ENCODE assay signal across 18 cellular contexts in genomic region chr12:75947171-75947723, GRCh38.
DNase-seq lines count a peak whose midpoint lies in the region; ATAC-seq and TF ChIP-seq lines count a peak whose summit lies in the region.
"Had no signal": no experiment of that assay in that cellular context is flagged by ENCODE, and none has a peak within 500 bp of the region (broad histone marks: within the 10 kb centered on the region; RNA-seq: fewer than 3 reads in every experiment).

No MANE protein-coding gene starts in this region.

- H3K27me3 ChIP-seq in ACC112 (ENCODE audit: insufficient read depth, low read length) (no peaks in the 10 kb centered on the region), HUES48 (ENCODE audit: control insufficient read depth, insufficient read depth, low read length) (no peaks in the 10 kb centered on the region), mesenchymal stem cell (ENCODE audit: control insufficient read depth in 1 of 2, insufficient read depth in 1 of 2, low read length in 2 of 2) (no peaks in the 10 kb centered on the region)
- H3K27me3 ChIP-seq: BLaER1, SJCRH30 had no signal

- H2BK5ac ChIP-seq in mesenchymal stem cell (ENCODE audit: low read depth, low read length, poor library complexity, severe bottlenecking) = no peak overlapping the region

- H3K4ac ChIP-seq in mesenchymal stem cell (ENCODE audit: low read depth in 1 of 2, low read length in 2 of 2) = peak overlapping the region; percentile 26 to 46

- H3K9ac ChIP-seq in HUES48 (ENCODE audit: low read depth, low read length) (no peak overlapping the region), mesenchymal stem cell (ENCODE audit: low read length) (no peak overlapping the region)
- H3K9ac ChIP-seq: BLaER1 had no signal

- H3K36me3 ChIP-seq in ACC112 (ENCODE audit: insufficient read depth, low read length) (no peaks in the 10 kb centered on the region), HUES48 (ENCODE audit: control insufficient read depth, insufficient read depth, low read length) (no peaks in the 10 kb centered on the region), mesenchymal stem cell (ENCODE audit: control insufficient read depth in 1 of 2, insufficient read depth in 2 of 2, low read depth in 1 of 2, low read length in 2 of 2) (no peaks in the 10 kb centered on the region), mucosa of descending colon (ENCODE audit: low read depth) (peaks cover 6% of the 10 kb centered on the region)
- H3K36me3 ChIP-seq: BLaER1, SJCRH30 had no signal

- H3K9me3 ChIP-seq in HUES48 (ENCODE audit: control insufficient read depth, insufficient read depth, low read length) (no peaks in the 10 kb centered on the region), mesenchymal stem cell (ENCODE audit: control insufficient read depth, low read length) (no peaks in the 10 kb centered on the region), mucosa of descending colon (no peaks in the 10 kb centered on the region)
- H3K9me3 ChIP-seq: BLaER1, SJCRH30 had no signal

- H3K27ac ChIP-seq in ACC112 (ENCODE audit: low read depth, low read length) (no peak overlapping the region), HUES48 (ENCODE audit: low read depth, low read length) (peak overlapping the region; percentile 42), mesenchymal stem cell (ENCODE audit: low read length, poor library complexity, severe bottlenecking) (no peak overlapping the region)
- H3K27ac ChIP-seq: BLaER1, SJCRH30 had no signal

- H2AFZ ChIP-seq in ACC112 (ENCODE audit: low read length, unreplicated experiment) = peak overlapping the region; percentile 39
- no peak overlapping the region for H2AFZ ChIP-seq in mesenchymal stem cell (ENCODE audit: low read depth, low read length)
- H2AFZ ChIP-seq: GM23338 had no signal

- H3K79me1 ChIP-seq in mesenchymal stem cell (replicated peaks; ENCODE audit: low read length, poor library complexity, severe bottlenecking) = no peaks in the 10 kb centered on the region

- DNase-seq in RKO (ENCODE audit: low spot score) = peak; percentile 63
- no peak for DNase-seq in mesenchymal stem cell
- DNase-seq in mucosa of descending colon = no peak
- no peak for DNase-seq in GF-D8 (lab: John Stamatoyannopoulos, UW)
- no peak for DNase-seq in T-helper 2 cell
- DNase-seq: CD4-positive, alpha-beta memory T cell; DMS53; EL; NCI-H1417 treated with DMSO at 0.1 percent for 48 hours; NCI-H187 treated with DMSO at 0.1 percent for 48 hours; NCI-H226; NCI-H524; NCI-H82; SJCRH30 had no signal

- H3K4me2 ChIP-seq in mesenchymal stem cell (ENCODE audit: low read length, poor library complexity, severe bottlenecking) = no peak overlapping the region
- H3K4me2 ChIP-seq: BLaER1, GM23338 had no signal

- peaks cover 40% of the 10 kb centered on the region for H3K4me1 ChIP-seq in ACC112 (ENCODE audit: control insufficient read depth, insufficient read depth, low read length, unreplicated experiment)
- H3K4me1 ChIP-seq in HUES48 (ENCODE audit: control insufficient read depth, insufficient read depth, low read length) = peaks cover 32% of the 10 kb centered on the region
- H3K4me1 ChIP-seq in mesenchymal stem cell (ENCODE audit: control insufficient read depth, insufficient read depth, low read depth, low read length) = no peaks in the 10 kb centered on the region
- peaks cover 12% of the 10 kb centered on the region for H3K4me1 ChIP-seq in mucosa of descending colon (ENCODE audit: low read depth)

- no peak overlapping the region for H4K8ac ChIP-seq in mesenchymal stem cell (ENCODE audit: low read length)

- H3K23ac ChIP-seq in mesenchymal stem cell (ENCODE audit: low read length in 2 of 2) = no peak overlapping the region

- H2BK15ac ChIP-seq in mesenchymal stem cell (ENCODE audit: low read depth, poor library complexity, severe bottlenecking) = peak overlapping the region; percentile 4

- peak overlapping the region; percentile 42 for H2AK5ac ChIP-seq in mesenchymal stem cell (ENCODE audit: low read length, severe bottlenecking)

- H3K18ac ChIP-seq in mesenchymal stem cell (ENCODE audit: low read depth in 1 of 2, low read length in 2 of 2) = no peak overlapping the region

- ATAC-seq in mucosa of descending colon = no peak
- ATAC-seq: GM23338 had no signal

- H3K4me3 ChIP-seq in ACC112 (ENCODE audit: low read depth, low read length) (no peak overlapping the region), HUES48 (ENCODE audit: low read depth, low read length) (no peak overlapping the region), mesenchymal stem cell (ENCODE audit: insufficient read depth in 1 of 2, low read depth in 1 of 2, low read length in 2 of 2) (no peak overlapping the region), mucosa of descending colon (no peak overlapping the region)
- H3K4me3 ChIP-seq: BLaER1, GM23338, SJCRH30 had no signal

- no peak overlapping the region for H2BK120ac ChIP-seq in mesenchymal stem cell (ENCODE audit: low read depth, low read length)

- 70% methylated on average over 2 of the region's 4 CpGs for WGBS in mesenchymal stem cell

- intact Hi-C loops in mucosa of descending colon (cut with DNase I, micrococcal nuclease) = no loop called here

- peak overlapping the region; percentile 77 to 78 for H2BK12ac ChIP-seq in mesenchymal stem cell (ENCODE audit: low read length in 2 of 2)

- no peak overlapping the region for H4K91ac ChIP-seq in mesenchymal stem cell (ENCODE audit: low read length)

- H3K79me2 ChIP-seq in ACC112 (ENCODE audit: control insufficient read depth, insufficient read depth, low read length, unreplicated experiment) = no peaks in the 10 kb centered on the region

- no peak for TF ChIP-seq CTCF in mucosa of descending colon (IDR thresholded peaks at IDR 0.05)

- no peak overlapping the region for H3K14ac ChIP-seq in mesenchymal stem cell (ENCODE audit: low read length in 2 of 2)
